1 cellular context compared by ENCODE assay signal in genomic region chr6:138161434-138162103, GRCh38.
TF ChIP-seq lines count a peak whose summit lies in the region.

TSS of gene ARFGEF3 (plus strand) at chr6:138161939. CDS start at chr6:138162087, 148 bp downstream.

TF ChIP-seq in H1, 55 proteins besides CTCF, POLR2A, EP300 and RAD21 (continued from another document):
- TF ChIP-seq ATF2 (IDR thresholded peaks at IDR 0.05; ENCODE audit: low read length) (no peak), CREB1 (IDR thresholded peaks at IDR 0.05) (no peak), BACH1 (IDR thresholded peaks at IDR 0.05; ENCODE audit: low read length) (no peak), MAFK (IDR thresholded peaks at IDR 0.05; ENCODE audit: low read depth, low read length) (no peak), POU5F1 (IDR thresholded peaks at IDR 0.05; ENCODE audit: low read depth, low read length) (no peak), KDM5A (IDR thresholded peaks at IDR 0.05; ENCODE audit: low read length) (no peak), SIX5 (IDR thresholded peaks at IDR 0.05; ENCODE audit: low read depth, low read length) (no peak), JUN (IDR thresholded peaks at IDR 0.05; ENCODE audit: low read depth, low read length) (no peak), KDM4A (IDR thresholded peaks at IDR 0.05; ENCODE audit: low read depth, low read length, severe bottlenecking) (peak; percentile 89), BCL11A (IDR thresholded peaks at IDR 0.05; ENCODE audit: low read depth in 2 of 2, low read length in 2 of 2) (no peak), HDAC2 (IDR thresholded peaks at IDR 0.05; ENCODE audit: borderline replicate concordance in 1 of 2, low read depth in 2 of 2, low read length in 2 of 2) (0 out of 4 replicates have a peak, but pooled peaks of 1 of the 2 experiments have one; percentile 22), BRCA1 (IDR thresholded peaks at IDR 0.05; ENCODE audit: low read depth, low read length) (no peak), CBX5 (IDR thresholded peaks at IDR 0.05; ENCODE audit: low read depth, low read length) (no peak), SP1 (IDR thresholded peaks at IDR 0.05; ENCODE audit: low read depth, low read length) (no peak), TCF12 (IDR thresholded peaks at IDR 0.05; ENCODE audit: low read depth, low read length) (no peak), CTBP2 (IDR thresholded peaks at IDR 0.05; ENCODE audit: borderline replicate concordance, insufficient read depth, insufficient read length, low read length) (no peak), RFX5 (IDR thresholded peaks at IDR 0.05; ENCODE audit: borderline replicate concordance, low read depth, low read length) (no peak), POLR2AphosphoS5 (IDR thresholded peaks at IDR 0.05; ENCODE audit: low read depth, low read length) (0 out of 2 replicates have a peak, but pooled peaks have one; percentile 46), CEBPB (IDR thresholded peaks at IDR 0.05; ENCODE audit: low read depth, low read length) (no peak), TAF1 (IDR thresholded peaks at IDR 0.05; ENCODE audit: low read depth, low read length) (peak; percentile 63; the same call in 1 of the 2 replicates), SP4 (IDR thresholded peaks at IDR 0.05; ENCODE audit: low read length) (no peak), CHD1 (IDR thresholded peaks at IDR 0.05; ENCODE audit: low read depth, low read length) (no peak), HDAC6 (IDR thresholded peaks at IDR 0.05; ENCODE audit: low read depth, low read length) (no peak), RNF2 (IDR thresholded peaks at IDR 0.05; ENCODE audit: borderline replicate concordance, low read depth, low read length, missing control alignments, poor library complexity, severe bottlenecking) (no peak), E2F6 (IDR thresholded peaks at IDR 0.05) (peak; percentile 38; the same call in 1 of the 2 replicates), CBX8 (IDR thresholded peaks at IDR 0.05; ENCODE audit: borderline replicate concordance, low read depth, low read length) (no peak), RXRA (IDR thresholded peaks at IDR 0.05; ENCODE audit: insufficient read depth, low read depth, low read length) (no peak), SUZ12 (IDR thresholded peaks at IDR 0.05; ENCODE audit: low read length) (no peak; the same call in 1 of the 2 replicates)
- TF ChIP-seq, protein P1, sequence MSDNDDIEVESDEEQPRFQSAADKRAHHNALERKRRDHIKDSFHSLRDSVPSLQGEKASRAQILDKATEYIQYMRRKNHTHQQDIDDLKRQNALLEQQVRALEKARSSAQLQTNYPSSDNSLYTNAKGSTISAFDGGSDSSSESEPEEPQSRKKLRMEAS (IDR thresholded peaks at IDR 0.05): peak; percentile 43
